Comparison of ENCODE assay signal across 8 cellular contexts in the genomic region with DNA sequence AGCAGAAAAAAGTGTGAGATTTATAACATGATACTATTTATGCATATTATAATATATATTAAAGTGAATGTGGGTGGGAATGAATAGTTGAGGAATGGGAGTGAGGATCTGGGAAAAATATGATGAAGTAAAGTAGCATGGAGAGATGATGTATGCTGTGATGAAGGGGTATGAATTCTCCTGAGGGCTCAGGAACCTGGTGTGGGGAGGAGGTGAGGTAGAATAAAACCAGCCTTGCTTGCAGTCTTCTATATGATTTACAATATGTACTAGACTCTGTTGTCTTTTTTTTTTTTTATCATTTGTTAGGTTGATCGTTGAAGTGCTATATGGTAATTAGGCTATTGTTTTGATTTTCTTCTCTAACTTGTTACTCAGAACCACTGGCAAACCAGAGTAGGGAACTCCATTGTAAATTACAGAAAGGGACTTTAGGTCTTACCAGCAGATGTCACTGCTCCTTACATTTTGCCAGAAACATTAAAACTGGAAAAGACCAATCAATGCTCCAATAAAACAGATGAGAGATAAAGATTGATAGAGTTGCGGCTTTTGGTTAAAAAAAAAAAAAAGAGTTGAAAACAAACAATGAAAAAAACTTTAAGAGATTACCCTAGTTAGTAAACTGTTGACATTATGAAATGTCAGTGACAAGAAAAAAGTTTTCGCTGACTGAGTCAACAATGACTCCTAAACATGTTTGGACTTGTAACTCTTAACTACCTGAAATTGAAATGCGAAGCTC. TPM values are rescaled to one million over a fixed set of nuclear protein-coding genes. Genes with fewer than 3 reads are reported as not detected.
A peak's percentile ranks its signal among the peaks of the same experiment; 100 is the strongest.
DNase-seq lines count a peak whose midpoint lies in the region; ATAC-seq and TF ChIP-seq lines count a peak whose summit lies in the region.

No MANE protein-coding gene starts in this region.

- DNase-seq in NCI-H82 (lab: John Stamatoyannopoulos, UW), result peak; percentile 33
- no peak for DNase-seq in NCI-H82 treated with DMSO at 0.1 percent for 48 hours (lab: John Stamatoyannopoulos, UW; ENCODE audit: unreplicated experiment)
- peak; percentile 3 for DNase-seq in NCI-H146 (lab: John Stamatoyannopoulos, UW)
- peak; percentile 12 for DNase-seq in cerebellum (ENCODE audit: low spot score)
- no peak for DNase-seq in lower lobe of right lung
- DNase-seq in mucosa of gallbladder (ENCODE audit: low spot score), result no peak

- no peaks in the 10 kb centered on the region for H3K36me3 ChIP-seq in lower lobe of right lung

- H3K27ac ChIP-seq in lower lobe of right lung, result no peak overlapping the region

- ATAC-seq in lower lobe of right lung, result peak; percentile 60 to 67
- no peak for ATAC-seq in GM21528 (IDR thresholded peaks at IDR 0.05; ENCODE audit: low FRiP score, unreplicated experiment)
- no peak for ATAC-seq in GM19023 (IDR thresholded peaks at IDR 0.05; ENCODE audit: unreplicated experiment)

- no peak overlapping the region for H3K4me3 ChIP-seq in lower lobe of right lung

- no peaks in the 10 kb centered on the region for H3K9me3 ChIP-seq in lower lobe of right lung

- intact Hi-C loops in lower lobe of right lung (cut with DNase I), result no loop called here

- TF ChIP-seq CTCF in lower lobe of right lung (IDR thresholded peaks at IDR 0.05), result peak; percentile 51

- no peaks in the 10 kb centered on the region for H3K4me1 ChIP-seq in lower lobe of right lung

- no peaks in the 10 kb centered on the region for H3K27me3 ChIP-seq in lower lobe of right lung (ENCODE audit: low read depth)

RNA-seq across cellular contexts. Expression of a gene that starts 39.9 kb away (rescaled TPM):
- total RNA-seq in cerebellum, result 57.2 TPM
- 8.4 TPM for total RNA-seq in lower lobe of right lung
- total RNA-seq in mucosa of gallbladder, result 7.2 TPM

Comparison
In these comparisons a context has a peak if more than half of its experiments do, and no peak if none do; other contexts are left out.
1. DNase-seq: peak in NCI-H82 (single experiment), NCI-H146 (single experiment) and cerebellum (single experiment); none in NCI-H82 treated with DMSO at 0.1 percent for 48 hours (single experiment), lower lobe of right lung (single experiment) and mucosa of gallbladder (single experiment).
2. ATAC-seq: peak in lower lobe of right lung (2 of 2); none in GM21528 (single experiment) and GM19023 (single experiment).